In genomic region chr5:180844858-180845257, GRCh38 we compare ENCODE assay signal across 1 cellular context.
TF ChIP-seq lines count a peak whose summit lies in the region.

No MANE protein-coding gene starts in this region.

TF ChIP-seq in WTC11, 78 proteins besides CTCF, POLR2A, EP300 and RAD21 (continued from another document):
- TF ChIP-seq ERG (CRISPR knock-in tag; IDR thresholded peaks at IDR 0.05), result no peak
- TF ChIP-seq ZNF671 (CRISPR knock-in tag; IDR thresholded peaks at IDR 0.05), result no peak
